In genomic region chr1:34500451-34500850, GRCh38 we compare ENCODE assay signal across 8 cellular contexts.
DNase-seq lines count a peak whose midpoint lies in the region; ATAC-seq and TF ChIP-seq lines count a peak whose summit lies in the region.

No MANE protein-coding gene starts in this region.

- ATAC-seq in stimulated activated memory B cell treated with anti-CD40 and anti-IgM and Interleukin-4, amounts not matched to agents 10 μg/mL and 1 μg/mL and 100 μg/mL, for 72 hours = no peak
- ATAC-seq in GM19455 (IDR thresholded peaks at IDR 0.05; ENCODE audit: unreplicated experiment) = no peak

- H3K27me3 Mint-ChIP-seq in stimulated activated memory B cell treated with anti-CD40 and anti-IgM and Interleukin-4, amounts not matched to agents 10 μg/mL and 1 μg/mL and 100 μg/mL, for 72 hours = peaks cover 27% of the 10 kb centered on the region

- H3K27ac Mint-ChIP-seq in stimulated activated memory B cell treated with anti-CD40 and anti-IgM and Interleukin-4, amounts not matched to agents 10 μg/mL and 1 μg/mL and 100 μg/mL, for 72 hours = no peak overlapping the region

- no peak overlapping the region for H3K4me3 ChIP-seq in choroid plexus epithelial cell (ENCODE audit: low read depth, low read length)

- no peak overlapping the region for H3K4me3 Mint-ChIP-seq in stimulated activated memory B cell treated with anti-CD40 and anti-IgM and Interleukin-4, amounts not matched to agents 10 μg/mL and 1 μg/mL and 100 μg/mL, for 72 hours

- TF ChIP-seq CTCF in choroid plexus epithelial cell (conservative IDR thresholded peaks at IDR 0.05; ENCODE audit: low read depth, low read length) = no peak

- peaks cover 3% of the 10 kb centered on the region for H3K9me3 Mint-ChIP-seq in stimulated activated memory B cell treated with anti-CD40 and anti-IgM and Interleukin-4, amounts not matched to agents 10 μg/mL and 1 μg/mL and 100 μg/mL, for 72 hours

- no peaks in the 10 kb centered on the region for H3K4me1 Mint-ChIP-seq in stimulated activated memory B cell treated with anti-CD40 and anti-IgM and Interleukin-4, amounts not matched to agents 10 μg/mL and 1 μg/mL and 100 μg/mL, for 72 hours

- DNase-seq in NCI-H345 (lab: John Stamatoyannopoulos, UW) (peak; percentile 20), NCI-H345 treated with DMSO at 0.1 percent for 48 hours (lab: John Stamatoyannopoulos, UW; ENCODE audit: unreplicated experiment) (no peak), LoVo (ENCODE audit: low spot score) (peak; percentile 37), choroid plexus epithelial cell (ENCODE audit: low read depth) (peak; percentile 4), myocyte (ENCODE audit: low read depth) (peak; percentile 8), cerebellar nuclear complex (lab: John Stamatoyannopoulos, UW) (no peak)

- no peaks in the 10 kb centered on the region for H3K36me3 Mint-ChIP-seq in stimulated activated memory B cell treated with anti-CD40 and anti-IgM and Interleukin-4, amounts not matched to agents 10 μg/mL and 1 μg/mL and 100 μg/mL, for 72 hours

Comparison
In these comparisons a context has a peak if more than half of its experiments do, and no peak if none do; other contexts are left out.
1. DNase-seq: peak in NCI-H345 (single experiment), LoVo (single experiment), choroid plexus epithelial cell (single experiment) and myocyte (single experiment); none in NCI-H345 treated with DMSO at 0.1 percent for 48 hours (single experiment) and cerebellar nuclear complex (0 of 2).